ENCODE assay signal across 1 cellular context in the genomic region with DNA sequence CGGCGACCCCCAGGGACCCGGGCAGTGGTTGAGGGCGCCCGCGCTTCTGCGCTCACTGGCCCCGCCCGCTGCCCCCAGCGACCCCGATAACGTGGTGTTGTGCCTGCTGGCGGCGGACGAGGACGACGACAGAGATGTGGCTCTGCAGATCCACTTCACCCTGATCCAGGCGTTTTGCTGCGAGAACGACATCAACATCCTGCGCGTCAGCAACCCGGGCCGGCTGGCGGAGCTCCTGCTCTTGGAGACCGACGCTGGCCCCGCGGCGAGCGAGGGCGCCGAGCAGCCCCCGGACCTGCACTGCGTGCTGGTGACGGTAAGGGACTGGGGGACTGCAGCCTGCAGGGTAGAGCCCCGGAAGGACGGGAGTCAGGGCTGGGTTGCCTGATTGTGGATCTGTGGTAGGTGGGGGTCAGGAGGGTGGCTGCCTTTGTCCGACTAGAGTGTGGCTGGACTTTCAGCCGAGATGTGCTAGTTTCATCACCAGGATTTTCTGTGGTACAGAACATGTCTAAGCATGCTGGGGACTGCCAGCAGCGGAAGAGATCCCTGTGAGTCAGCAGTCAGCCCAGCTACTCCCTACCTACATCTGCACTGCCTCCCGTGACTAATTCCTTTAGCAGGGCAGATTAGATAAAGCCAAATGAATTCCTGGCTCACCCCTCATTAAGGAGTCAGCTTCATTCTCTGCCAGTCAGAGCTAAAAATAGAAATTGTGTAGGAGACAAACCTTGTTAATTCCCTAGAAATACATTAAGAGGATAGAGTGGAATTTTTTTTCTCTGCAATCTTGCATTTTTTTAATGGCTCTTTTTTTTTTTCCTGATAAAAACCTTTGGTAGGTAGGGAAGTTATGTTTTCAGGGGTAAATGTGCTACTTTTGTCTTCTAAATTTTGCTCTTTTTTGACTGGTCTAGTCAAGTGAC.
TF ChIP-seq lines count a peak whose summit lies in the region.

No MANE protein-coding gene starts in this region.

TF ChIP-seq in K562, 482 proteins besides CTCF, POLR2A, EP300 and RAD21 (continued from another document and continues in another):
- TF ChIP-seq, protein P1, sequence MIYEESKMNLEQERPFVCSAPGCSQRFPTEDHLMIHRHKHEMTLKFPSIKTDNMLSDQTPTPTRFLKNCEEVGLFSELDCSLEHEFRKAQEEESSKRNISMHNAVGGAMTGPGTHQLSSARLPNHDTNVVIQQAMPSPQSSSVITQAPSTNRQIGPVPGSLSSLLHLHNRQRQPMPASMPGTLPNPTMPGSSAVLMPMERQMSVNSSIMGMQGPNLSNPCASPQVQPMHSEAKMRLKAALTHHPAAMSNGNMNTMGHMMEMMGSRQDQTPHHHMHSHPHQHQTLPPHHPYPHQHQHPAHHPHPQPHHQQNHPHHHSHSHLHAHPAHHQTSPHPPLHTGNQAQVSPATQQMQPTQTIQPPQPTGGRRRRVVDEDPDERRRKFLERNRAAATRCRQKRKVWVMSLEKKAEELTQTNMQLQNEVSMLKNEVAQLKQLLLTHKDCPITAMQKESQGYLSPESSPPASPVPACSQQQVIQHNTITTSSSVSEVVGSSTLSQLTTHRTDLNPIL (CRISPR knock-in tag; IDR thresholded peaks at IDR 0.05), result no peak
- TF ChIP-seq FOS (IDR thresholded peaks at IDR 0.05; ENCODE audit: extremely low read depth, insufficient read length) (peak; percentile 55), ZNF431 (CRISPR knock-in tag; IDR thresholded peaks at IDR 0.05) (no peak), ILK (tag; IDR thresholded peaks at IDR 0.05; ENCODE audit: borderline replicate concordance, low read depth) (no peak), ZNF41 (CRISPR knock-in tag; conservative IDR thresholded peaks at IDR 0.05) (no peak), ZBTB1 (CRISPR knock-in tag; IDR thresholded peaks at IDR 0.05; ENCODE audit: borderline replicate concordance, low read depth) (0 out of 2 replicates have a peak, but pooled peaks have one; percentile 72), C11orf30 (IDR thresholded peaks at IDR 0.05; ENCODE audit: low read depth) (peak; percentile 91), PHB2 (IDR thresholded peaks at IDR 0.05; ENCODE audit: low read depth) (no peak), MEIS2 (IDR thresholded peaks at IDR 0.05; ENCODE audit: partially characterized antibody) (peak; percentile 73), SMARCC2 (IDR thresholded peaks at IDR 0.05; ENCODE audit: low read depth) (peak; percentile 95), CHD1 (IDR thresholded peaks at IDR 0.05; ENCODE audit: low read length) (peak; percentile 86), ETS2 (tag; IDR thresholded peaks at IDR 0.05; ENCODE audit: borderline replicate concordance, poor library complexity, severe bottlenecking) (no peak), TEAD2 (tag; IDR thresholded peaks at IDR 0.05) (no peak), BCL6 (CRISPR knock-in tag; IDR thresholded peaks at IDR 0.05) (no peak), STAT5B (CRISPR knock-in tag; IDR thresholded peaks at IDR 0.05) (no peak), SRSF1 (IDR thresholded peaks at IDR 0.05; ENCODE audit: low read depth, low read length) (no peak), ZNF444 (CRISPR knock-in tag; IDR thresholded peaks at IDR 0.05) (no peak), FOSL1 (tag; conservative IDR thresholded peaks at IDR 0.05) (peak; percentile 99), SMAD4 (CRISPR knock-in tag; conservative IDR thresholded peaks at IDR 0.05) (peak; percentile 91), POLR2B (IDR thresholded peaks at IDR 0.05; ENCODE audit: low read depth, partially characterized antibody) (peak; percentile 79), CXXC5 (CRISPR knock-in tag; IDR thresholded peaks at IDR 0.05) (peak; percentile 52; the same call in 1 of the 2 replicates), SAFB2 (IDR thresholded peaks at IDR 0.05; ENCODE audit: borderline replicate concordance, low read depth, low read length, severe bottlenecking) (no peak), ARID1B (IDR thresholded peaks at IDR 0.05) (peak; percentile 96), RFX1 (IDR thresholded peaks at IDR 0.05) (no peak), NBN (IDR thresholded peaks at IDR 0.05; ENCODE audit: low read depth) (peak; percentile 78), ZNF384 (IDR thresholded peaks at IDR 0.05; ENCODE audit: low read depth, low read length) (peak; percentile 16; the same call in 1 of the 2 replicates), ZBTB8A (IDR thresholded peaks at IDR 0.05; ENCODE audit: partially characterized antibody) (no peak), MTA1 (IDR thresholded peaks at IDR 0.05; ENCODE audit: borderline replicate concordance) (peak; percentile 77), ZNF76 (CRISPR knock-in tag; IDR thresholded peaks at IDR 0.05; ENCODE audit: borderline replicate concordance) (no peak), NFATC3 (IDR thresholded peaks at IDR 0.05) (peak; percentile 75; the same call in 1 of the 2 replicates)
- TF ChIP-seq, protein P2, sequence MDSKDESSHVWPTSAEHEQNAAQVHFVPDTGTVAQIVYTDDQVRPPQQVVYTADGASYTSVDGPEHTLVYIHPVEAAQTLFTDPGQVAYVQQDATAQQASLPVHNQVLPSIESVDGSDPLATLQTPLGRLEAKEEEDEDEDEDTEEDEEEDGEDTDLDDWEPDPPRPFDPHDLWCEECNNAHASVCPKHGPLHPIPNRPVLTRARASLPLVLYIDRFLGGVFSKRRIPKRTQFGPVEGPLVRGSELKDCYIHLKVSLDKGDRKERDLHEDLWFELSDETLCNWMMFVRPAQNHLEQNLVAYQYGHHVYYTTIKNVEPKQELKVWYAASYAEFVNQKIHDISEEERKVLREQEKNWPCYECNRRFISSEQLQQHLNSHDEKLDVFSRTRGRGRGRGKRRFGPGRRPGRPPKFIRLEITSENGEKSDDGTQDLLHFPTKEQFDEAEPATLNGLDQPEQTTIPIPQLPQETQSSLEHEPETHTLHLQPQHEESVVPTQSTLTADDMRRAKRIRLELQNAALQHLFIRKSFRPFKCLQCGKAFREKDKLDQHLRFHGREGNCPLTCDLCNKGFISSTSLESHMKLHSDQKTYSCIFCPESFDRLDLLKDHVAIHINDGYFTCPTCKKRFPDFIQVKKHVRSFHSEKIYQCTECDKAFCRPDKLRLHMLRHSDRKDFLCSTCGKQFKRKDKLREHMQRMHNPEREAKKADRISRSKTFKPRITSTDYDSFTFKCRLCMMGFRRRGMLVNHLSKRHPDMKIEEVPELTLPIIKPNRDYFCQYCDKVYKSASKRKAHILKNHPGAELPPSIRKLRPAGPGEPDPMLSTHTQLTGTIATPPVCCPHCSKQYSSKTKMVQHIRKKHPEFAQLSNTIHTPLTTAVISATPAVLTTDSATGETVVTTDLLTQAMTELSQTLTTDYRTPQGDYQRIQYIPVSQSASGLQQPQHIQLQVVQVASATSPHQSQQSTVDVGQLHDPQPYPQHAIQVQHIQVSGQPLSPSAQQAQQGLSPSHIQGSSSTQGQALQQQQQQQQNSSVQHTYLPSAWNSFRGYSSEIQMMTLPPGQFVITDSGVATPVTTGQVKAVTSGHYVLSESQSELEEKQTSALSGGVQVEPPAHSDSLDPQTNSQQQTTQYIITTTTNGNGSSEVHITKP (IDR thresholded peaks at IDR 0.05; ENCODE audit: partially characterized antibody), result peak; percentile 44
- TF ChIP-seq, protein P3, sequence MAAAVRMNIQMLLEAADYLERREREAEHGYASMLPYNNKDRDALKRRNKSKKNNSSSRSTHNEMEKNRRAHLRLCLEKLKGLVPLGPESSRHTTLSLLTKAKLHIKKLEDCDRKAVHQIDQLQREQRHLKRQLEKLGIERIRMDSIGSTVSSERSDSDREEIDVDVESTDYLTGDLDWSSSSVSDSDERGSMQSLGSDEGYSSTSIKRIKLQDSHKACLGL (CRISPR knock-in tag; IDR thresholded peaks at IDR 0.05; ENCODE audit: borderline replicate concordance, poor library complexity, severe bottlenecking), result no peak
- TF ChIP-seq, protein P4, sequence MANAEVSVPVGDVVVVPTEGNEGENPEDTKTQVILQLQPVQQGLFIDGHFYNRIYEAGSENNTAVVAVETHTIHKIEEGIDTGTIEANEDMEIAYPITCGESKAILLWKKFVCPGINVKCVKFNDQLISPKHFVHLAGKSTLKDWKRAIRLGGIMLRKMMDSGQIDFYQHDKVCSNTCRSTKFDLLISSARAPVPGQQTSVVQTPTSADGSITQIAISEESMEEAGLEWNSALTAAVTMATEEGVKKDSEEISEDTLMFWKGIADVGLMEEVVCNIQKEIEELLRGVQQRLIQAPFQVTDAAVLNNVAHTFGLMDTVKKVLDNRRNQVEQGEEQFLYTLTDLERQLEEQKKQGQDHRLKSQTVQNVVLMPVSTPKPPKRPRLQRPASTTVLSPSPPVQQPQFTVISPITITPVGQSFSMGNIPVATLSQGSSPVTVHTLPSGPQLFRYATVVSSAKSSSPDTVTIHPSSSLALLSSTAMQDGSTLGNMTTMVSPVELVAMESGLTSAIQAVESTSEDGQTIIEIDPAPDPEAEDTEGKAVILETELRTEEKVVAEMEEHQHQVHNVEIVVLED (CRISPR knock-in tag; IDR thresholded peaks at IDR 0.05), result no peak
- TF ChIP-seq, protein P5, sequence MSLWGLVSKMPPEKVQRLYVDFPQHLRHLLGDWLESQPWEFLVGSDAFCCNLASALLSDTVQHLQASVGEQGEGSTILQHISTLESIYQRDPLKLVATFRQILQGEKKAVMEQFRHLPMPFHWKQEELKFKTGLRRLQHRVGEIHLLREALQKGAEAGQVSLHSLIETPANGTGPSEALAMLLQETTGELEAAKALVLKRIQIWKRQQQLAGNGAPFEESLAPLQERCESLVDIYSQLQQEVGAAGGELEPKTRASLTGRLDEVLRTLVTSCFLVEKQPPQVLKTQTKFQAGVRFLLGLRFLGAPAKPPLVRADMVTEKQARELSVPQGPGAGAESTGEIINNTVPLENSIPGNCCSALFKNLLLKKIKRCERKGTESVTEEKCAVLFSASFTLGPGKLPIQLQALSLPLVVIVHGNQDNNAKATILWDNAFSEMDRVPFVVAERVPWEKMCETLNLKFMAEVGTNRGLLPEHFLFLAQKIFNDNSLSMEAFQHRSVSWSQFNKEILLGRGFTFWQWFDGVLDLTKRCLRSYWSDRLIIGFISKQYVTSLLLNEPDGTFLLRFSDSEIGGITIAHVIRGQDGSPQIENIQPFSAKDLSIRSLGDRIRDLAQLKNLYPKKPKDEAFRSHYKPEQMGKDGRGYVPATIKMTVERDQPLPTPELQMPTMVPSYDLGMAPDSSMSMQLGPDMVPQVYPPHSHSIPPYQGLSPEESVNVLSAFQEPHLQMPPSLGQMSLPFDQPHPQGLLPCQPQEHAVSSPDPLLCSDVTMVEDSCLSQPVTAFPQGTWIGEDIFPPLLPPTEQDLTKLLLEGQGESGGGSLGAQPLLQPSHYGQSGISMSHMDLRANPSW (CRISPR knock-in tag; IDR thresholded peaks at IDR 0.05), result 0 out of 2 replicates have a peak, but pooled peaks have one; percentile 42
- TF ChIP-seq, protein P6, sequence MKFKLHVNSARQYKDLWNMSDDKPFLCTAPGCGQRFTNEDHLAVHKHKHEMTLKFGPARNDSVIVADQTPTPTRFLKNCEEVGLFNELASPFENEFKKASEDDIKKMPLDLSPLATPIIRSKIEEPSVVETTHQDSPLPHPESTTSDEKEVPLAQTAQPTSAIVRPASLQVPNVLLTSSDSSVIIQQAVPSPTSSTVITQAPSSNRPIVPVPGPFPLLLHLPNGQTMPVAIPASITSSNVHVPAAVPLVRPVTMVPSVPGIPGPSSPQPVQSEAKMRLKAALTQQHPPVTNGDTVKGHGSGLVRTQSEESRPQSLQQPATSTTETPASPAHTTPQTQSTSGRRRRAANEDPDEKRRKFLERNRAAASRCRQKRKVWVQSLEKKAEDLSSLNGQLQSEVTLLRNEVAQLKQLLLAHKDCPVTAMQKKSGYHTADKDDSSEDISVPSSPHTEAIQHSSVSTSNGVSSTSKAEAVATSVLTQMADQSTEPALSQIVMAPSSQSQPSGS (CRISPR knock-in tag; IDR thresholded peaks at IDR 0.05), result no peak
- TF ChIP-seq, protein P7, sequence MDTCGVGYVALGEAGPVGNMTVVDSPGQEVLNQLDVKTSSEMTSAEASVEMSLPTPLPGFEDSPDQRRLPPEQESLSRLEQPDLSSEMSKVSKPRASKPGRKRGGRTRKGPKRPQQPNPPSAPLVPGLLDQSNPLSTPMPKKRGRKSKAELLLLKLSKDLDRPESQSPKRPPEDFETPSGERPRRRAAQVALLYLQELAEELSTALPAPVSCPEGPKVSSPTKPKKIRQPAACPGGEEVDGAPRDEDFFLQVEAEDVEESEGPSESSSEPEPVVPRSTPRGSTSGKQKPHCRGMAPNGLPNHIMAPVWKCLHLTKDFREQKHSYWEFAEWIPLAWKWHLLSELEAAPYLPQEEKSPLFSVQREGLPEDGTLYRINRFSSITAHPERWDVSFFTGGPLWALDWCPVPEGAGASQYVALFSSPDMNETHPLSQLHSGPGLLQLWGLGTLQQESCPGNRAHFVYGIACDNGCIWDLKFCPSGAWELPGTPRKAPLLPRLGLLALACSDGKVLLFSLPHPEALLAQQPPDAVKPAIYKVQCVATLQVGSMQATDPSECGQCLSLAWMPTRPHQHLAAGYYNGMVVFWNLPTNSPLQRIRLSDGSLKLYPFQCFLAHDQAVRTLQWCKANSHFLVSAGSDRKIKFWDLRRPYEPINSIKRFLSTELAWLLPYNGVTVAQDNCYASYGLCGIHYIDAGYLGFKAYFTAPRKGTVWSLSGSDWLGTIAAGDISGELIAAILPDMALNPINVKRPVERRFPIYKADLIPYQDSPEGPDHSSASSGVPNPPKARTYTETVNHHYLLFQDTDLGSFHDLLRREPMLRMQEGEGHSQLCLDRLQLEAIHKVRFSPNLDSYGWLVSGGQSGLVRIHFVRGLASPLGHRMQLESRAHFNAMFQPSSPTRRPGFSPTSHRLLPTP (IDR thresholded peaks at IDR 0.05; ENCODE audit: borderline replicate concordance, extremely low read depth, insufficient read length), result no peak
- TF ChIP-seq, protein P8, sequence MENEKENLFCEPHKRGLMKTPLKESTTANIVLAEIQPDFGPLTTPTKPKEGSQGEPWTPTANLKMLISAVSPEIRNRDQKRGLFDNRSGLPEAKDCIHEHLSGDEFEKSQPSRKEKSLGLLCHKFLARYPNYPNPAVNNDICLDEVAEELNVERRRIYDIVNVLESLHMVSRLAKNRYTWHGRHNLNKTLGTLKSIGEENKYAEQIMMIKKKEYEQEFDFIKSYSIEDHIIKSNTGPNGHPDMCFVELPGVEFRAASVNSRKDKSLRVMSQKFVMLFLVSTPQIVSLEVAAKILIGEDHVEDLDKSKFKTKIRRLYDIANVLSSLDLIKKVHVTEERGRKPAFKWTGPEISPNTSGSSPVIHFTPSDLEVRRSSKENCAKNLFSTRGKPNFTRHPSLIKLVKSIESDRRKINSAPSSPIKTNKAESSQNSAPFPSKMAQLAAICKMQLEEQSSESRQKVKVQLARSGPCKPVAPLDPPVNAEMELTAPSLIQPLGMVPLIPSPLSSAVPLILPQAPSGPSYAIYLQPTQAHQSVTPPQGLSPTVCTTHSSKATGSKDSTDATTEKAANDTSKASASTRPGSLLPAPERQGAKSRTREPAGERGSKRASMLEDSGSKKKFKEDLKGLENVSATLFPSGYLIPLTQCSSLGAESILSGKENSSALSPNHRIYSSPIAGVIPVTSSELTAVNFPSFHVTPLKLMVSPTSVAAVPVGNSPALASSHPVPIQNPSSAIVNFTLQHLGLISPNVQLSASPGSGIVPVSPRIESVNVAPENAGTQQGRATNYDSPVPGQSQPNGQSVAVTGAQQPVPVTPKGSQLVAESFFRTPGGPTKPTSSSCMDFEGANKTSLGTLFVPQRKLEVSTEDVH (IDR thresholded peaks at IDR 0.05; ENCODE audit: low read depth, partially characterized antibody), result peak; percentile 24
- TF ChIP-seq, protein P9, sequence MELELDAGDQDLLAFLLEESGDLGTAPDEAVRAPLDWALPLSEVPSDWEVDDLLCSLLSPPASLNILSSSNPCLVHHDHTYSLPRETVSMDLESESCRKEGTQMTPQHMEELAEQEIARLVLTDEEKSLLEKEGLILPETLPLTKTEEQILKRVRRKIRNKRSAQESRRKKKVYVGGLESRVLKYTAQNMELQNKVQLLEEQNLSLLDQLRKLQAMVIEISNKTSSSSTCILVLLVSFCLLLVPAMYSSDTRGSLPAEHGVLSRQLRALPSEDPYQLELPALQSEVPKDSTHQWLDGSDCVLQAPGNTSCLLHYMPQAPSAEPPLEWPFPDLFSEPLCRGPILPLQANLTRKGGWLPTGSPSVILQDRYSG (tag; conservative IDR thresholded peaks at IDR 0.05; ENCODE audit: low read depth), result no peak
